In genomic region chr2:102737435-102737834, GRCh38 we compare ENCODE assay signal across 8 cellular contexts. TPM values are rescaled to one million over a fixed set of nuclear protein-coding genes. Genes with fewer than 3 reads are reported as not detected.
A peak's percentile ranks its signal among the peaks of the same experiment; 100 is the strongest.
DNase-seq lines count a peak whose midpoint lies in the region; ATAC-seq and TF ChIP-seq lines count a peak whose summit lies in the region.

No MANE protein-coding gene starts in this region.

- no peaks in the 10 kb centered on the region for H4K20me1 ChIP-seq in SK-N-SH (ENCODE audit: insufficient read depth)

- no peaks in the 10 kb centered on the region for H3F3A ChIP-seq in SK-N-SH (replicated peaks; ENCODE audit: insufficient read depth)

- DNase-seq in SK-N-SH (no peak), naive B cell (no peak), Peyer's patch (no peak), NCI-H2029 (lab: John Stamatoyannopoulos, UW) (no peak)
- no peak for DNase-seq in activated CD8-positive, alpha-beta T cell treated with anti-CD3 and anti-CD28 coated beads, Interleukin-2, amount 10 ng/mL, durations not matched to agents 7 days and 5 days
- DNase-seq in stimulated activated CD4-positive, alpha-beta T cell treated with anti-CD3 and anti-CD28 coated beads, Interleukin-15, amount 100 ng/mL, for 24 hours, result no peak

- H3K4me1 ChIP-seq in SK-N-SH (ENCODE audit: control insufficient read depth in 1 of 2, insufficient read depth in 2 of 2, low read depth in 1 of 2, low read length in 1 of 2) (peaks cover 0 to 15% of the 10 kb centered on the region in 2 experiments; a peak in 2 of 4 replicates), Peyer's patch (peaks cover 0 to 12% (median 2%) of the 10 kb centered on the region in 4 donors)

- no peaks in the 10 kb centered on the region for H3K36me3 ChIP-seq in SK-N-SH (replicated peaks in 1 of 2; ENCODE audit: control insufficient read depth in 1 of 2, insufficient read depth in 2 of 2, low read length in 1 of 2)
- no peaks in the 10 kb centered on the region for H3K36me3 ChIP-seq in Peyer's patch

- H3K9me3 Mint-ChIP-seq in activated CD8-positive, alpha-beta T cell treated with anti-CD3 and anti-CD28 coated beads, Interleukin-2, amount 10 ng/mL, durations not matched to agents 7 days and 5 days (ENCODE audit: insufficient read depth), result no peaks in the 10 kb centered on the region
- H3K9me3 Mint-ChIP-seq in naive B cell, result peaks cover 0 to 4% (median 0%) of the 10 kb centered on the region in 7 donors

- H3K27ac ChIP-seq in SK-N-SH (ENCODE audit: low read depth in 2 of 2, low read length in 1 of 2), result no peak overlapping the region
- H3K27ac ChIP-seq in Peyer's patch, result no peak overlapping the region

- H3K4me1 Mint-ChIP-seq in activated CD8-positive, alpha-beta T cell treated with anti-CD3 and anti-CD28 coated beads, Interleukin-2, amount 10 ng/mL, durations not matched to agents 7 days and 5 days (ENCODE audit: low read depth), result peaks cover 30% of the 10 kb centered on the region
- H3K4me1 Mint-ChIP-seq in naive B cell, result peaks cover 25 to 31% (median 30%) of the 10 kb centered on the region in 3 donors

- H3K4me2 ChIP-seq in SK-N-SH, result peak overlapping the region; percentile 89

- TF ChIP-seq CTCF in SK-N-SH (IDR thresholded peaks at IDR 0.05) (no peak), Peyer's patch (IDR thresholded peaks at IDR 0.05) (no peak)

- H3K9ac ChIP-seq in SK-N-SH, result no peak overlapping the region

- H2AFZ ChIP-seq in SK-N-SH (ENCODE audit: low read depth), result peak overlapping the region; percentile 98

- H3K9me3 ChIP-seq in SK-N-SH (no peaks in the 10 kb centered on the region), Peyer's patch (no peaks in the 10 kb centered on the region)

- H3K27ac Mint-ChIP-seq in activated CD8-positive, alpha-beta T cell treated with anti-CD3 and anti-CD28 coated beads, Interleukin-2, amount 10 ng/mL, durations not matched to agents 7 days and 5 days, result peak overlapping the region; percentile 66
- peak overlapping the region in 5 of 6 donors; percentile 29 to 95 (median 86) for H3K27ac Mint-ChIP-seq in naive B cell

- H3K9me2 ChIP-seq in SK-N-SH, result no peaks in the 10 kb centered on the region

- H3K36me3 Mint-ChIP-seq in activated CD8-positive, alpha-beta T cell treated with anti-CD3 and anti-CD28 coated beads, Interleukin-2, amount 10 ng/mL, durations not matched to agents 7 days and 5 days (ENCODE audit: low read depth), result no peaks in the 10 kb centered on the region
- peaks cover 0 to 8% of the 10 kb centered on the region in 2 donors for H3K36me3 Mint-ChIP-seq in naive B cell

- POLR2A ChIA-PET in SK-N-SH (lab: Yijun Ruan, JAX), result interaction anchor here (1.0 kb wide), 1 partner anchor 90 kb away, joined by 3 read pairs; no protein-coding TSS in a partner anchor
- POLR2A ChIA-PET in activated CD8-positive, alpha-beta T cell treated with anti-CD3 and anti-CD28 coated beads, Interleukin-2, amount 10 ng/mL, durations not matched to agents 7 days and 5 days (lab: Charles Lee), result interaction anchor here (0.6 to 1.6 kb wide), 3 partner anchors 9 to 592 kb away, joined by 3 to 5 read pairs (median 3); no protein-coding TSS in a partner anchor

- CTCF ChIA-PET in SK-N-SH (lab: Yijun Ruan, JAX), result interaction anchor here (0.7 to 4.3 kb wide), 6 partner anchors 17 to 136 kb away, joined by 3 to 43 read pairs (median 3); no protein-coding TSS in a partner anchor
- CTCF ChIA-PET in activated CD8-positive, alpha-beta T cell treated with anti-CD3 and anti-CD28 coated beads, Interleukin-2, amount 10 ng/mL, durations not matched to agents 7 days and 5 days (lab: Charles Lee), result interaction anchor here (1.6 to 5.7 kb wide), 3 partner anchors 15 to 265 kb away, joined by 3 to 56 read pairs (median 9); no protein-coding TSS in a partner anchor

- H3K27me3 ChIP-seq in SK-N-SH (ENCODE audit: insufficient read depth) (no peaks in the 10 kb centered on the region), Peyer's patch (no peaks in the 10 kb centered on the region)

- no peaks in the 10 kb centered on the region for H3K27me3 Mint-ChIP-seq in activated CD8-positive, alpha-beta T cell treated with anti-CD3 and anti-CD28 coated beads, Interleukin-2, amount 10 ng/mL, durations not matched to agents 7 days and 5 days (ENCODE audit: low read depth)
- H3K27me3 Mint-ChIP-seq in naive B cell, result no peaks in the 10 kb centered on the region

- H3K79me2 ChIP-seq in SK-N-SH (ENCODE audit: insufficient read depth), result no peaks in the 10 kb centered on the region

- no peak for TF ChIP-seq RAD21 in SK-N-SH (IDR thresholded peaks at IDR 0.05; ENCODE audit: low read length)

- ATAC-seq in SK-N-SH treated with all-trans-retinoic acid at 6 μM for 48 hours (no peak), HG03039 (IDR thresholded peaks at IDR 0.05; ENCODE audit: unreplicated experiment) (peak; percentile 33), naive B cell (ENCODE audit: low read depth in 2 of 2) (no peak)
- no peak for ATAC-seq in activated CD8-positive, alpha-beta T cell treated with anti-CD3 and anti-CD28 coated beads, Interleukin-2, amount 10 ng/mL, durations not matched to agents 7 days and 5 days

- H3K4me3 ChIP-seq in SK-N-SH (ENCODE audit: low read depth in 2 of 2, low read length in 1 of 2) (peak overlapping the region; percentile 75 to 98), Peyer's patch (peak overlapping the region in 1 of 4 donors; percentile 89)

- TF ChIP-seq EP300 in SK-N-SH (IDR thresholded peaks at IDR 0.05; ENCODE audit: borderline replicate concordance in 1 of 2, low read depth in 1 of 2, low read length in 1 of 2), result no peak

- H3K4me3 Mint-ChIP-seq in activated CD8-positive, alpha-beta T cell treated with anti-CD3 and anti-CD28 coated beads, Interleukin-2, amount 10 ng/mL, durations not matched to agents 7 days and 5 days, result peak overlapping the region; percentile 92
- H3K4me3 Mint-ChIP-seq in naive B cell, result peak overlapping the region; percentile 90 to 98 (median 97)

- no peak for TF ChIP-seq POLR2A in Peyer's patch (IDR thresholded peaks at IDR 0.05)

- 65% methylated on average over 1 of the region's 1 CpG for WGBS in SK-N-SH (ENCODE audit: low lambda C conversion rate)

TF ChIP-seq in SK-N-SH, 30 proteins besides CTCF, POLR2A, EP300 and RAD21 (continues in another document):
- no peak for TF ChIP-seq USF1 (IDR thresholded peaks at IDR 0.05; ENCODE audit: borderline replicate concordance, low read depth)
- no peak for TF ChIP-seq ELF1 (IDR thresholded peaks at IDR 0.05)
- no peak for TF ChIP-seq GATA2 (CRISPR knock-in tag; IDR thresholded peaks at IDR 0.05)
- TF ChIP-seq MEF2A (IDR thresholded peaks at IDR 0.05; ENCODE audit: borderline replicate concordance, low read depth), result no peak
- no peak for TF ChIP-seq YY1 (IDR thresholded peaks at IDR 0.05; ENCODE audit: low read depth)
- no peak for TF ChIP-seq POLR2AphosphoS5 (IDR thresholded peaks at IDR 0.05; ENCODE audit: low read depth, low read length)
- TF ChIP-seq FOSL2 (IDR thresholded peaks at IDR 0.05; ENCODE audit: borderline replicate concordance, low read depth), result no peak
- no peak for TF ChIP-seq USF2 (IDR thresholded peaks at IDR 0.05; ENCODE audit: borderline replicate concordance, low read depth, low read length)

TF ChIP-seq in SK-N-SH treated with all-trans-retinoic acid at 6 μM for 48 hours, 23 proteins besides CTCF, POLR2A, EP300 and RAD21 (continues in another document):
- no peak for TF ChIP-seq TOX (CRISPR knock-in tag; IDR thresholded peaks at IDR 0.05; ENCODE audit: borderline replicate concordance)
- no peak for TF ChIP-seq PATZ1 (CRISPR knock-in tag; IDR thresholded peaks at IDR 0.05; ENCODE audit: borderline replicate concordance)
- TF ChIP-seq ZNF70 (CRISPR knock-in tag; IDR thresholded peaks at IDR 0.05), result no peak
- no peak for TF ChIP-seq GLIS3 (CRISPR knock-in tag; IDR thresholded peaks at IDR 0.05)
- no peak for TF ChIP-seq CSRNP3 (CRISPR knock-in tag; IDR thresholded peaks at IDR 0.05)
- TF ChIP-seq TCF4 (CRISPR knock-in tag; IDR thresholded peaks at IDR 0.05; ENCODE audit: borderline replicate concordance), result no peak
- TF ChIP-seq RARB (CRISPR knock-in tag; IDR thresholded peaks at IDR 0.05), result no peak
- TF ChIP-seq ZC3H10 (CRISPR knock-in tag; IDR thresholded peaks at IDR 0.05), result no peak

RNA-seq across cellular contexts. Expression of gene TMEM182, which starts 24.4 kb away (rescaled TPM):
- polyA plus RNA-seq in SK-N-SH (2012; rRNA removed) (1.7 and 3.4 TPM in 2 replicates), naive B cell (ENCODE audit: low read depth in 6 of 6) (10 to 100 TPM in 1 of 6 donors, 1 to 10 TPM in 5; 6.6 to 18.2 (median 7.5) TPM)
- 3.2 and 3.4 TPM in 2 replicates for polyA plus RNA-seq in SK-N-SH (2012; cell fraction: cytosol; rRNA removed)
- polyA plus RNA-seq in SK-N-SH (2012; cell fraction: nucleus; rRNA removed), result 0.28 and 1.4 TPM in 2 replicates
- 1 to 10 TPM; 3.1 to 4.4 TPM for total RNA-seq in activated CD8-positive, alpha-beta T cell treated with anti-CD3 and anti-CD28 coated beads, Interleukin-2, amount 10 ng/mL, durations not matched to agents 7 days and 5 days
- 1 to 10 TPM; 1.1 to 2.5 (median 1.4) TPM for total RNA-seq in Peyer's patch
